ENCODE assay signal across 12 cellular contexts in the genomic region with DNA sequence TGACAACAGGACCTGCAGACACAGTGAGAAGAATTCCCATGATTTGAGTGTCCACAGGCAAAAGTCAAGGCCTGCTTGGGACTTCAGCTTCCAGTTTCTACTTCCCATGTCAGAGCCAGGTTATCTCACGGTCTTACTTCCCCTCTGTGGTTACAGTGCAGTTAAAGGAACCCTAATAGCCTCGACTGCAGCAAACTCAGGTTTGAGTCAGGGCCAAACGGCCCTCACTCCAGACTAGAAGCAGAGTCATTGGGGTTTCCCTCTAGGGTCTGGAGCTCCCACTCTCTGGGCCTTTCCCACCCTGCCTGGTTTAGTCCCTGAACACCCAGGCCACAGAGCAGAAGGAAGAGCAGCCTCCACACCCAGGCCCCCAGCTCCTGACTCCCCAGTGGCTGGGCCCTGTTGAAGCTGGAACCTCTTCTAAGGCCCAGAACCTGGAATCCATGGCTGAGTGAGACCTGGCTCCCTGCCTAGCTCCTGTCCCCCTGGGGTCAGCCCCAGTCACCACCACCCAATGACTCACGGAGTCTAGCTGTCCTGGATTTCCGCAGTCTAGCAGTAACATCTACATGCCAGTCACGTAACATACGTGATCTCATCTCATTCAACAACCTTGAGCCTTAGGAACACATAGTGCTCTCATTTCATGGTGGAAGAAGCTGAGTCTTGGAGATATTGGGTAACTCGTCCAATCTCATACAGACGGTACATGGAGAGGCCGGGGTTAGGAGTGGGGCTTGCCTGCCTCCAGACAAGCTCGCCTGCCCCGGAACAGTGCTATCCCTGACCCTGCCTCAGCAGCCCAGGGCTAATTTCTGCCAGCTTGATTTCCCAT. TPM values are rescaled to one million over a fixed set of nuclear protein-coding genes. Genes with fewer than 3 reads are reported as not detected.
DNase-seq lines count a peak whose midpoint lies in the region; ATAC-seq and TF ChIP-seq lines count a peak whose summit lies in the region.
"Had no signal": no experiment of that assay in that cellular context is flagged by ENCODE, and none has a peak within 500 bp of the region (broad histone marks: within the 10 kb centered on the region; RNA-seq: fewer than 3 reads in every experiment).

No MANE protein-coding gene starts in this region.

- H3K27ac ChIP-seq in breast epithelium (no peak overlapping the region), OCI-LY3 (ENCODE audit: low read length) (peak overlapping the region; percentile 35), upper lobe of right lung (peak overlapping the region; percentile 70)

- H3K4me1 ChIP-seq in breast epithelium (no peaks in the 10 kb centered on the region), OCI-LY3 (ENCODE audit: low read length) (peaks cover 47% of the 10 kb centered on the region), upper lobe of right lung (peaks cover 9% of the 10 kb centered on the region)

- CTCF ChIA-PET in MCF 10A (lab: Yijun Ruan, JAX), result interaction anchor here (0.5 to 10.0 kb wide), 35 partner anchors 8 to 754 kb away, joined by 3 to 175 read pairs (median 4); a partner anchor contains a TSS

- H3K9me3 ChIP-seq in breast epithelium (no peaks in the 10 kb centered on the region), OCI-LY3 (ENCODE audit: insufficient read depth, low read length) (no peaks in the 10 kb centered on the region), upper lobe of right lung (no peaks in the 10 kb centered on the region)
- H3K9me3 ChIP-seq: esophagus muscularis mucosa had no signal

- BruUV-seq in MCF 10A (replicated peaks; lab: Mats Ljungman, UMichigan), result no TSS peak

- no peak for TF ChIP-seq POLR2A in breast epithelium (IDR thresholded peaks at IDR 0.05)

- no peak overlapping the region for H2AFZ ChIP-seq in OCI-LY3 (ENCODE audit: low read depth, low read length)

- H3K4me3 ChIP-seq in breast epithelium (no peak overlapping the region), OCI-LY3 (ENCODE audit: low read length) (no peak overlapping the region; the same call in 1 of the 2 replicates), upper lobe of right lung (no peak overlapping the region)
- H3K4me3 ChIP-seq: esophagus muscularis mucosa had no signal

- H3K27me3 Mint-ChIP-seq in MCF 10A (ENCODE audit: insufficient read depth, unreplicated experiment), result no peaks in the 10 kb centered on the region

- no peaks in the 10 kb centered on the region for H3K36me3 Mint-ChIP-seq in MCF 10A (ENCODE audit: insufficient read depth, unreplicated experiment)

- ATAC-seq in left cardiac atrium (peak; percentile 28 to 60), upper lobe of right lung (peak; percentile 80), HG03045 (IDR thresholded peaks at IDR 0.05; ENCODE audit: unreplicated experiment) (no peak)

- TF ChIP-seq CTCF in MCF 10A (IDR thresholded peaks at IDR 0.05; ENCODE audit: unreplicated experiment) (no peak), breast epithelium (IDR thresholded peaks at IDR 0.05) (no peak), OCI-LY3 (IDR thresholded peaks at IDR 0.05; ENCODE audit: low read depth, low read length) (no peak), upper lobe of right lung (IDR thresholded peaks at IDR 0.05) (no peak)

- H3K79me2 ChIP-seq in OCI-LY3 (ENCODE audit: low read length), result no peaks in the 10 kb centered on the region

- DNase-seq in MCF 10A (ENCODE audit: unreplicated experiment), result peak; percentile 64
- DNase-seq in breast epithelium (ENCODE audit: low spot score in 2 of 2), result no peak
- DNase-seq in left cardiac atrium, result no peak
- no peak for DNase-seq in upper lobe of right lung
- DNase-seq in stimulated activated CD4-positive, alpha-beta T cell treated with anti-CD3 and anti-CD28 coated beads, Interleukin-4, amount 100 ng/mL, for 4 hours, result no peak
- DNase-seq in AG20443 (ENCODE audit: low spot score), result no peak
- DNase-seq: NCI-H2029 treated with DMSO at 0.1 percent for 48 hours had no signal

- peak overlapping the region; percentile 55 for H3K4me2 ChIP-seq in OCI-LY3 (ENCODE audit: low read length)

- H3K36me3 ChIP-seq in breast epithelium (no peaks in the 10 kb centered on the region), OCI-LY3 (replicated peaks; ENCODE audit: low read depth, low read length) (no peaks in the 10 kb centered on the region), upper lobe of right lung (no peaks in the 10 kb centered on the region)
- H3K36me3 ChIP-seq: esophagus muscularis mucosa had no signal

- H3K4me3 Mint-ChIP-seq in MCF 10A (ENCODE audit: unreplicated experiment), result no peak overlapping the region

- H4K20me1 ChIP-seq in OCI-LY3 (ENCODE audit: insufficient read depth, low read length), result no peaks in the 10 kb centered on the region

- H3K27me3 ChIP-seq in breast epithelium, result no peaks in the 10 kb centered on the region
- peaks cover 7% of the 10 kb centered on the region; the same call in 1 of the 2 replicates for H3K27me3 ChIP-seq in OCI-LY3 (ENCODE audit: low read depth, low read length)
- H3K27me3 ChIP-seq in upper lobe of right lung, result no peaks in the 10 kb centered on the region
- H3K27me3 ChIP-seq: esophagus muscularis mucosa had no signal

- POLR2A ChIA-PET in MCF 10A (lab: Yijun Ruan, JAX), result interaction anchor here (0.9 to 2.0 kb wide), 6 partner anchors 12 to 262 kb away, joined by 3 to 7 read pairs (median 4); a partner anchor contains a TSS

- no peak overlapping the region for H3K27ac Mint-ChIP-seq in MCF 10A (ENCODE audit: low read depth, unreplicated experiment)

- intact Hi-C loops in MCF 10A (cut with micrococcal nuclease), result no loop called here
- intact Hi-C loops in breast epithelium (cut with DNase I; ENCODE audit: low total_unique reads), result loop anchor here (10.0 kb wide), 2 partner anchors 114 to 264 kb away; no protein-coding TSS in a partner anchor
- intact Hi-C loops in left cardiac atrium (cut with DNase I), result loop anchor here in 1 of 2 donors (2.0 kb wide), 1 partner anchor 114 kb away; no protein-coding TSS in a partner anchor
- intact Hi-C loops in upper lobe of right lung (cut with DNase I), result loop anchor here (10.0 kb wide), 1 partner anchor 114 kb away; no protein-coding TSS in a partner anchor

- H3K9me3 Mint-ChIP-seq in MCF 10A (ENCODE audit: unreplicated experiment), result no peaks in the 10 kb centered on the region

- peak overlapping the region; percentile 3; the same call in 1 of the 2 replicates for H3K9ac ChIP-seq in OCI-LY3 (ENCODE audit: low read length)

- H3K4me1 Mint-ChIP-seq in MCF 10A (ENCODE audit: insufficient read depth, unreplicated experiment), result peaks cover 15% of the 10 kb centered on the region

RNA-seq across cellular contexts. Expression of a gene that starts 9.2 kb away (rescaled TPM):
- total RNA-seq in MCF 10A (2022) (not detected in 2 replicates), breast epithelium (not detected), left cardiac atrium (10 to 100 TPM in 1 of 2 donors, 1 to 10 TPM in 1; 4.2 to 10.7 TPM), upper lobe of right lung (not detected)
- total RNA-seq: A673, esophagus muscularis mucosa, subcutaneous adipose tissue had no signal

RNA-seq across cellular contexts. Expression of a gene that starts 18.7 kb away (rescaled TPM):
- total RNA-seq in MCF 10A (2022) (46.0 and 56.5 TPM in 2 replicates), breast epithelium (10 to 100 TPM; 31.8 to 42.0 (median 34.7) TPM), left cardiac atrium (10 to 100 TPM; 24.0 TPM), upper lobe of right lung (30.8 TPM)

Comparison
In these comparisons a context has a peak if more than half of its experiments do, and no peak if none do; other contexts are left out.
1. H3K27ac ChIP-seq: peak in OCI-LY3 (single experiment) and upper lobe of right lung (single experiment); none in breast epithelium (0 of 2).